Comparison of ENCODE assay signal across 10 cellular contexts in the genomic region with DNA sequence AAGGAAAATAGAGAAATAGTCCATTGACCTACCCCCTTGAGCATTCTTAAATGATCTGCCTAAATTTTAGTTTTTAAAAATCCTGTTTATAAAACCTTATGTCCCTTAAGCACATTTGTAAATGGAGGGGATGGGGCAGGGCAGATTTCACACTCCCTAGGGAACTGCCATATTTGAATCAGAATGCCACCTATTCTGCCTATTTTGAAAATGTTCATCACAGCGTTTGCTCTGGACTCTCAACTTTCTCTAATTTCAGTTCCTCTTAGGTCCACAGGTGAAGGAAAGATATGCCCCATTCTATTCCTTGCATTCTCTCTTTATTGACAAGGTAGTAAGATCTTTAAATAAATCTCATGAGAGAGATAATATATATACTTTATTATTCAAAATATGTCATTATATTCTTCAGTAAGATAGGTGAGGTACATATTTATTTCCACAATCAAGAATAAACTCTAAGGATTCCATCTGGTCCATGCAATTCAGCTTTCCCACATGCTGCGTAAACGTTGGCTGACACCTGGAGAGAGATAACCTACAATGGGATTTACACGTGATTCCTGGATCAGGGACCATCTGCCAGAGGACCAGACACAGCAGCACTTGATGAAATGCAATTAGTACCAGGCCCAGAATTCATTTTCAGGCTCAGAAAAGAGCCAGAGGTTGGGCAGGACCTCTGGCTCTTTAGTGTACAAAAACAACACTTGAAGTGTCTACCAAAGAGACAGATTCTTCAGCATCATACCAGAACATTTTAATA. TPM values are rescaled to one million over a fixed set of nuclear protein-coding genes. Genes with fewer than 3 reads are reported as not detected.
DNase-seq lines count a peak whose midpoint lies in the region; ATAC-seq and TF ChIP-seq lines count a peak whose summit lies in the region.
"Had no signal": no experiment of that assay in that cellular context is flagged by ENCODE, and none has a peak within 500 bp of the region (broad histone marks: within the 10 kb centered on the region; RNA-seq: fewer than 3 reads in every experiment).

No MANE protein-coding gene starts in this region.

- no peaks in the 10 kb centered on the region for H3K9me3 Mint-ChIP-seq in activated CD4-positive, alpha-beta T cell treated with anti-CD3 and anti-CD28 coated beads, Interleukin-2, amount 10 ng/mL, durations not matched to agents 7 days and 5 days
- H3K9me3 Mint-ChIP-seq in activated T-helper 17 cell treated with anti-CD3 and anti-CD28 coated beads, Interleukin-2, amount 50 U/mL, for 72 hours = no peaks in the 10 kb centered on the region

- peaks cover 3% of the 10 kb centered on the region for H3K27me3 Mint-ChIP-seq in activated CD4-positive, alpha-beta T cell treated with anti-CD3 and anti-CD28 coated beads, Interleukin-2, amount 10 ng/mL, durations not matched to agents 7 days and 5 days
- H3K27me3 Mint-ChIP-seq in activated T-helper 17 cell treated with anti-CD3 and anti-CD28 coated beads, Interleukin-2, amount 50 U/mL, for 72 hours = no peaks in the 10 kb centered on the region

- no TSS peak for BruUV-seq in A673 (replicated peaks; lab: Mats Ljungman, UMichigan)

- TF ChIP-seq CTCF in osteoblast (IDR thresholded peaks at IDR 0.05; ENCODE audit: extremely low read depth, low read depth, low read length) = no peak
- TF ChIP-seq CTCF in A673 (conservative IDR thresholded peaks at IDR 0.05; ENCODE audit: low read depth, low read length) = no peak

- no peaks in the 10 kb centered on the region for H3K36me3 ChIP-seq in osteoblast (ENCODE audit: insufficient read depth, low read length)
- H3K36me3 ChIP-seq in A673 (ENCODE audit: insufficient read depth, low read length, poor library complexity, severe bottlenecking) = peaks cover 3% of the 10 kb centered on the region
- H3K36me3 ChIP-seq: prostate gland had no signal

- no peaks in the 10 kb centered on the region for H4K20me1 ChIP-seq in osteoblast (ENCODE audit: insufficient read depth, low read length)

- H3K4me1 ChIP-seq in osteoblast (ENCODE audit: insufficient read depth, low read length) (peaks cover 5% of the 10 kb centered on the region), A673 (ENCODE audit: insufficient read depth, low read length, poor library complexity, severe bottlenecking) (peaks cover 4% of the 10 kb centered on the region)
- H3K4me1 ChIP-seq: prostate gland had no signal

- CTCF ChIA-PET in activated CD4-positive, alpha-beta T cell treated with anti-CD3 and anti-CD28 coated beads, Interleukin-2, amount 10 ng/mL, durations not matched to agents 7 days and 5 days (lab: Charles Lee) = interaction anchor here (0.6 kb wide), 1 partner anchor 9 kb away, joined by 3 read pairs; no protein-coding TSS in a partner anchor
- CTCF ChIA-PET in A673 (lab: Charles Lee) = no interaction called here

- ATAC-seq in activated T-helper 17 cell treated with anti-CD3 and anti-CD28 coated beads, Interleukin-2, amount 50 U/mL, for 72 hours (replicated peaks) = no peak

- peaks cover 32% of the 10 kb centered on the region for H3K36me3 Mint-ChIP-seq in activated CD4-positive, alpha-beta T cell treated with anti-CD3 and anti-CD28 coated beads, Interleukin-2, amount 10 ng/mL, durations not matched to agents 7 days and 5 days (ENCODE audit: low read depth)
- peaks cover 14% of the 10 kb centered on the region for H3K36me3 Mint-ChIP-seq in activated T-helper 17 cell treated with anti-CD3 and anti-CD28 coated beads, Interleukin-2, amount 50 U/mL, for 72 hours (ENCODE audit: low read depth)

- H3K4me3 Mint-ChIP-seq in activated CD4-positive, alpha-beta T cell treated with anti-CD3 and anti-CD28 coated beads, Interleukin-2, amount 10 ng/mL, durations not matched to agents 7 days and 5 days = peak overlapping the region; percentile 89
- H3K4me3 Mint-ChIP-seq in activated T-helper 17 cell treated with anti-CD3 and anti-CD28 coated beads, Interleukin-2, amount 50 U/mL, for 72 hours = peak overlapping the region; percentile 89

- intact Hi-C loops in A673 (cut with micrococcal nuclease; ENCODE audit: unreplicated experiment) = loop anchor here (2.0 kb wide), 1 partner anchor 133 kb away; no protein-coding TSS in a partner anchor

- peaks cover 70% of the 10 kb centered on the region for H3K4me1 Mint-ChIP-seq in activated CD4-positive, alpha-beta T cell treated with anti-CD3 and anti-CD28 coated beads, Interleukin-2, amount 10 ng/mL, durations not matched to agents 7 days and 5 days
- H3K4me1 Mint-ChIP-seq in activated T-helper 17 cell treated with anti-CD3 and anti-CD28 coated beads, Interleukin-2, amount 50 U/mL, for 72 hours = peaks cover 48% of the 10 kb centered on the region

- H3K9me3 ChIP-seq in osteoblast (ENCODE audit: low read depth, low read length) (no peaks in the 10 kb centered on the region), A673 (ENCODE audit: low read depth, low read length, poor library complexity, severe bottlenecking) (no peaks in the 10 kb centered on the region)
- H3K9me3 ChIP-seq: prostate gland had no signal

- peaks cover 10% of the 10 kb centered on the region for H3K79me2 ChIP-seq in osteoblast (ENCODE audit: insufficient read depth, low read length)

- H3K4me3 ChIP-seq in osteoblast (ENCODE audit: insufficient read depth, low read length) (no peak overlapping the region), A673 (ENCODE audit: low read depth, low read length, poor library complexity, severe bottlenecking) (no peak overlapping the region)

- DNase-seq in activated CD4-positive, alpha-beta T cell treated with anti-CD3 and anti-CD28 coated beads, Interleukin-2, amount 10 ng/mL, durations not matched to agents 7 days and 5 days = no peak
- no peak for DNase-seq in activated CD4-positive, alpha-beta T cell treated with anti-CD3 and anti-CD28 coated beads, Interleukin-2, amount 50 U/mL, for 48 hours
- DNase-seq in NCI-H1092 treated with DMSO at 0.1 percent for 48 hours (lab: John Stamatoyannopoulos, UW) (peak; percentile 47), osteoblast (ENCODE audit: insufficient read length, low spot score, missing footprints) (no peak), SKM-1 treated with dmso at 0.1 percent for 144 hours (lab: John Stamatoyannopoulos, UW; ENCODE audit: unreplicated experiment) (no peak), NOMO-1 treated with DMSO at 0.1 percent for 48 hours (lab: John Stamatoyannopoulos, UW; ENCODE audit: unreplicated experiment) (no peak), A673 (ENCODE audit: low spot score) (no peak)
- DNase-seq: activated CD4-positive, alpha-beta T cell treated with anti-CD3 and anti-CD28 coated beads for 1 hour had no signal

- H3K4me2 ChIP-seq in osteoblast (ENCODE audit: insufficient read depth, low read length) = peak overlapping the region; percentile 87

- no peaks in the 10 kb centered on the region for H3K27me3 ChIP-seq in osteoblast (ENCODE audit: insufficient read depth, low read length)
- no peaks in the 10 kb centered on the region for H3K27me3 ChIP-seq in A673 (replicated peaks; ENCODE audit: insufficient read depth, low read depth, low read length, poor library complexity)

- no peak overlapping the region for H2AFZ ChIP-seq in osteoblast (ENCODE audit: low read length)

- H3K27ac ChIP-seq in osteoblast (ENCODE audit: low read depth, low read length) = no peak overlapping the region
- no peak overlapping the region for H3K27ac ChIP-seq in A673 (ENCODE audit: low read depth, low read length, poor library complexity, severe bottlenecking)

- POLR2A ChIA-PET in activated CD4-positive, alpha-beta T cell treated with anti-CD3 and anti-CD28 coated beads, Interleukin-2, amount 10 ng/mL, durations not matched to agents 7 days and 5 days (lab: Charles Lee) = no interaction called here
- POLR2A ChIA-PET in A673 (lab: Charles Lee; ENCODE audit: low non-redundant PET) = no interaction called here

- peak overlapping the region; percentile 93 for H3K27ac Mint-ChIP-seq in activated CD4-positive, alpha-beta T cell treated with anti-CD3 and anti-CD28 coated beads, Interleukin-2, amount 10 ng/mL, durations not matched to agents 7 days and 5 days
- peak overlapping the region; percentile 93 for H3K27ac Mint-ChIP-seq in activated T-helper 17 cell treated with anti-CD3 and anti-CD28 coated beads, Interleukin-2, amount 50 U/mL, for 72 hours

RNA-seq across cellular contexts. Expression of a gene that starts 1.2 kb away (rescaled TPM):
- 10 to 100 TPM; 76.0 to 82.9 TPM for total RNA-seq in activated CD4-positive, alpha-beta T cell treated with anti-CD3 and anti-CD28 coated beads, Interleukin-2, amount 10 ng/mL, durations not matched to agents 7 days and 5 days
- total RNA-seq in activated T-helper 17 cell treated with anti-CD3 and anti-CD28 coated beads, Interleukin-2, amount 50 U/mL, for 72 hours = 10 to 100 TPM; 15.4 to 18.7 TPM
- 43.4 and 60.4 TPM in 2 replicates for total RNA-seq in osteoblast
- 34.4 and 37.5 TPM in 2 replicates for total RNA-seq in A673 (2021)
